In the genomic region with DNA sequence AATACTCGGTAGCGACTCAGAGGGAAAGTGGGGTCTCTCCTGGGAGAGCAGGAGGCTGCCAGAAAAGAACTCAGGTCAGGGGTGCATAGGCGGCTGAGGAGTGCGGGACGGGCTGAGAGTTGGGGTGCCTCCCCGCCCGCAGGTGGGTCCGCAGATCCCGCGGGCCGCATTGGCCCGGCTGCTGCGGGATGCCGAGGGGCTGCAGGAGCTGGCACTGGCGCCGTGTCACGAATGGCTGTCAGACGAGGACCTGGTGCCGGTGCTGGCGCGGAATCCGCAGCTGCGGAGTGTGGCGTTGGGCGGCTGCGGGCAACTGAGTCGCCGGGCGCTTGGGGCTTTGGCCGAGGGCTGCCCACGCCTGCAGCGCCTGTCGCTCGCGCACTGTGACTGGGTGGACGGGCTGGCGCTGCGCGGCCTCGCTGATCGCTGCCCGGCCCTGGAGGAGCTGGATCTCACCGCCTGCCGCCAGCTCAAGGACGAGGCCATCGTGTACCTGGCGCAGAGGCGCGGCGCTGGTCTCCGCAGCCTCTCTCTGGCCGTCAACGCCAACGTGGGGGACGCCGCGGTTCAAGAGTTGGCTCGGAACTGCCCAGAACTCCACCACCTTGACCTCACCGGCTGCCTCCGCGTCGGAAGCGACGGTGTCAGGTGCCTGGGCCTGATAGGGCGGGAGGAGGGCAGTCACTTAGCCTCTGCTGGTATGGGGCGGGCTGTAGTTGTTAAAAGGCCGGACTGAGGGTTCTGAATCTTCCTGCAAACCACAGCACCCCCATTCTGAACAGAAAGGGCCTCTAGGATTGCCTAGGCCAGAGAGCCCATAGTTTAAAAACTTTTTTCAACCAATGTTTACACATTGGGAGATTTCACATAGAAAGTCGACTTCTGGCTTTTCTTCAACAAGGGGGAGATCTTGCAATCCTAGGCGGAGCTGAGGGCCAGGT, we compare ENCODE assay signal across 8 cellular contexts. TPM values are rescaled to one million over a fixed set of nuclear protein-coding genes. Genes with fewer than 3 reads are reported as not detected.
DNase-seq lines count a peak whose midpoint lies in the region; ATAC-seq, FAIRE-seq and TF ChIP-seq lines count a peak whose summit lies in the region.

No MANE protein-coding gene starts in this region.

- H3K9me3 Mint-ChIP-seq in activated T-cell treated with anti-CD3 and anti-CD28 coated beads, Interleukin-2, amount 50 U/mL, for 24 hours: no peaks in the 10 kb centered on the region
- no peaks in the 10 kb centered on the region for H3K9me3 Mint-ChIP-seq in IgD-negative memory B cell
- H3K9me3 Mint-ChIP-seq in stimulated activated memory B cell treated with anti-CD40 and anti-IgM and Interleukin-4, amounts not matched to agents 10 μg/mL and 1 μg/mL and 100 μg/mL, for 72 hours: no peaks in the 10 kb centered on the region

- peak; percentile 13 for ATAC-seq in stimulated activated memory B cell treated with anti-CD40 and anti-IgM and Interleukin-4, amounts not matched to agents 10 μg/mL and 1 μg/mL and 100 μg/mL, for 72 hours

- H3K36me3 ChIP-seq in ascending aorta: peaks cover 11 to 15% of the 10 kb centered on the region in 2 donors

- peaks cover 20% of the 10 kb centered on the region for H3K27me3 Mint-ChIP-seq in activated T-cell treated with anti-CD3 and anti-CD28 coated beads, Interleukin-2, amount 50 U/mL, for 24 hours
- peaks cover 20% of the 10 kb centered on the region for H3K27me3 Mint-ChIP-seq in IgD-negative memory B cell
- peaks cover 26% of the 10 kb centered on the region for H3K27me3 Mint-ChIP-seq in stimulated activated memory B cell treated with anti-CD40 and anti-IgM and Interleukin-4, amounts not matched to agents 10 μg/mL and 1 μg/mL and 100 μg/mL, for 72 hours

- peak overlapping the region; percentile 98 for H3K27ac Mint-ChIP-seq in activated T-cell treated with anti-CD3 and anti-CD28 coated beads, Interleukin-2, amount 50 U/mL, for 24 hours
- H3K27ac Mint-ChIP-seq in IgD-negative memory B cell: peak overlapping the region; percentile 88 to 95 (median 94)
- peak overlapping the region; percentile 84 for H3K27ac Mint-ChIP-seq in stimulated activated memory B cell treated with anti-CD40 and anti-IgM and Interleukin-4, amounts not matched to agents 10 μg/mL and 1 μg/mL and 100 μg/mL, for 72 hours

- H3K9me3 ChIP-seq in ascending aorta: no peaks in the 10 kb centered on the region

- FAIRE-seq in D721Med (lab: Jason Lieb, UNC): no peak

- H3K4me3 Mint-ChIP-seq in activated T-cell treated with anti-CD3 and anti-CD28 coated beads, Interleukin-2, amount 50 U/mL, for 24 hours: peak overlapping the region; percentile 93
- H3K4me3 Mint-ChIP-seq in IgD-negative memory B cell: peak overlapping the region; percentile 95 to 100 (median 98)
- H3K4me3 Mint-ChIP-seq in stimulated activated memory B cell treated with anti-CD40 and anti-IgM and Interleukin-4, amounts not matched to agents 10 μg/mL and 1 μg/mL and 100 μg/mL, for 72 hours: peak overlapping the region; percentile 98

- DNase-seq in activated T-cell treated with anti-CD3 and anti-CD28 coated beads, Interleukin-2, amount 50 U/mL, for 24 hours: no peak
- no peak for DNase-seq in activated T-cell treated with anti-CD3 and anti-CD28 coated beads, Interleukin-2, amount 50 U/mL, for 48 hours
- DNase-seq in ascending aorta (ENCODE audit: low spot score in 2 of 2) (no peak), iPS-NIHi11 (ENCODE audit: low spot score) (peak; percentile 37), D721Med (ENCODE audit: insufficient read length, low spot score) (no peak), AML-193 (lab: John Stamatoyannopoulos, UW) (no peak)

- H3K4me1 ChIP-seq in ascending aorta: peaks cover 16 to 27% of the 10 kb centered on the region in 2 donors

- intact Hi-C loops in ascending aorta (cut with DNase I): loop anchor here (1.0 kb wide), 2 partner anchors 10 to 28 kb away; partner anchors contain the start of gene CUEDC2

- no peak for TF ChIP-seq CTCF in ascending aorta (IDR thresholded peaks at IDR 0.05)
- TF ChIP-seq CTCF in D721Med (IDR thresholded peaks at IDR 0.05; ENCODE audit: insufficient read depth, missing control alignments): no peak

- H3K36me3 Mint-ChIP-seq in activated T-cell treated with anti-CD3 and anti-CD28 coated beads, Interleukin-2, amount 50 U/mL, for 24 hours (ENCODE audit: low read depth): peaks cover 49% of the 10 kb centered on the region
- H3K36me3 Mint-ChIP-seq in IgD-negative memory B cell: no peaks in the 10 kb centered on the region
- H3K36me3 Mint-ChIP-seq in stimulated activated memory B cell treated with anti-CD40 and anti-IgM and Interleukin-4, amounts not matched to agents 10 μg/mL and 1 μg/mL and 100 μg/mL, for 72 hours: peaks cover 18% of the 10 kb centered on the region

- peaks cover 13% of the 10 kb centered on the region for H3K27me3 ChIP-seq in ascending aorta

- H3K4me1 Mint-ChIP-seq in activated T-cell treated with anti-CD3 and anti-CD28 coated beads, Interleukin-2, amount 50 U/mL, for 24 hours (ENCODE audit: low read depth): peaks cover 54% of the 10 kb centered on the region
- H3K4me1 Mint-ChIP-seq in IgD-negative memory B cell: peaks cover 15 to 20% (median 18%) of the 10 kb centered on the region in 3 donors
- peaks cover 58% of the 10 kb centered on the region for H3K4me1 Mint-ChIP-seq in stimulated activated memory B cell treated with anti-CD40 and anti-IgM and Interleukin-4, amounts not matched to agents 10 μg/mL and 1 μg/mL and 100 μg/mL, for 72 hours

- peak overlapping the region; percentile 92 to 93 for H3K4me3 ChIP-seq in ascending aorta

- H3K27ac ChIP-seq in ascending aorta: peak overlapping the region; percentile 85 to 86

RNA-seq across cellular contexts. Expression of gene FBXL15, which starts 1.3 kb away (rescaled TPM):
- polyA plus RNA-seq in IgD-negative memory B cell: 40.5 TPM
- 16.5 TPM for total RNA-seq in ascending aorta

RNA-seq across cellular contexts. Expression of gene PSD, which starts 3.3 kb away (rescaled TPM):
- 2.8 TPM for polyA plus RNA-seq in IgD-negative memory B cell
- not detected for total RNA-seq in ascending aorta

RNA-seq across cellular contexts. Expression of gene CUEDC2, which starts 10.5 kb away (rescaled TPM):
- 51.8 TPM for polyA plus RNA-seq in IgD-negative memory B cell
- total RNA-seq in ascending aorta: 45.1 TPM

RNA-seq across cellular contexts. Expression of gene NFKB2, which starts 26.4 kb away (rescaled TPM):
- polyA plus RNA-seq in IgD-negative memory B cell: 42.8 TPM
- total RNA-seq in ascending aorta: 89.2 TPM

RNA-seq across cellular contexts. Expression of gene C10orf95, which starts 29.4 kb away (rescaled TPM):
- polyA plus RNA-seq in IgD-negative memory B cell: 0.70 TPM
- not detected for total RNA-seq in ascending aorta
